1 cellular context compared by ENCODE assay signal in genomic region chr16:4846901-4847773, GRCh38.
TF ChIP-seq lines count a peak whose summit lies in the region.

TSS of gene GLYR1 (minus strand) at chr16:4847288. CDS start at chr16:4847265, 23 bp downstream.
A gene with protein sequence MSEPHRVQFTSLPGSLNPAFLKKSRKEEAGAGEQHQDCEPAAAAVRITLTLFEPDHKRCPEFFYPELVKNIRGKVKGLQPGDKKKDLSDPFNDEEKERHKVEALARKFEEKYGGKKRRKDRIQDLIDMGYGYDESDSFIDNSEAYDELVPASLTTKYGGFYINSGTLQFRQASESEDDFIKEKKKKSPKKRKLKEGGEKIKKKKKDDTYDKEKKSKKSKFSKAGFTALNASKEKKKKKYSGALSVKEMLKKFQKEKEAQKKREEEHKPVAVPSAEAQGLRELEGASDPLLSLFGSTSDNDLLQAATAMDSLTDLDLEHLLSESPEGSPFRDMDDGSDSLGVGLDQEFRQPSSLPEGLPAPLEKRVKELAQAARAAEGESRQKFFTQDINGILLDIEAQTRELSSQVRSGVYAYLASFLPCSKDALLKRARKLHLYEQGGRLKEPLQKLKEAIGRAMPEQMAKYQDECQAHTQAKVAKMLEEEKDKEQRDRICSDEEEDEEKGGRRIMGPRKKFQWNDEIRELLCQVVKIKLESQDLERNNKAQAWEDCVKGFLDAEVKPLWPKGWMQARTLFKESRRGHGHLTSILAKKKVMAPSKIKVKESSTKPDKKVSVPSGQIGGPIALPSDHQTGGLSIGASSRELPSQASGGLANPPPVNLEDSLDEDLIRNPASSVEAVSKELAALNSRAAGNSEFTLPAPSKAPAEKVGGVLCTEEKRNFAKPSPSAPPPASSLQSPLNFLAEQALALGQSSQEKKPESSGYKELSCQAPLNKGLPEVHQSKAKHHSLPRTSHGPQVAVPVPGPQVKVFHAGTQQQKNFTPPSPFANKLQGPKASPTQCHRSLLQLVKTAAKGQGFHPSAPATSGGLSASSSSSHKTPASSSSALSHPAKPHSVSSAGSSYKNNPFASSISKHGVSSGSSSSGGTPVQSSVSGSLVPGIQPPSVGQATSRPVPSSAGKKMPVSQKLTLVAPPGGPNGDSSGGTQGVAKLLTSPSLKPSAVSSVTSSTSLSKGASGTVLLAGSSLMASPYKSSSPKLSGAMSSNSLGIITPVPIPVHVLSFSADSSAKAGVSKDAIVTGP (N-terminal part only) (plus strand): TSS chr16:4847481. CDS start chr16:4852918, 5,437 bp downstream.

TF ChIP-seq in K562, 482 proteins besides CTCF, POLR2A, EP300 and RAD21 (continued from another document and continues in another):
- TF ChIP-seq VEZF1 (CRISPR knock-in tag; IDR thresholded peaks at IDR 0.05), result peak; percentile 70
- TF ChIP-seq ZNF444 (CRISPR knock-in tag; IDR thresholded peaks at IDR 0.05), result no peak
- TF ChIP-seq, protein P1, sequence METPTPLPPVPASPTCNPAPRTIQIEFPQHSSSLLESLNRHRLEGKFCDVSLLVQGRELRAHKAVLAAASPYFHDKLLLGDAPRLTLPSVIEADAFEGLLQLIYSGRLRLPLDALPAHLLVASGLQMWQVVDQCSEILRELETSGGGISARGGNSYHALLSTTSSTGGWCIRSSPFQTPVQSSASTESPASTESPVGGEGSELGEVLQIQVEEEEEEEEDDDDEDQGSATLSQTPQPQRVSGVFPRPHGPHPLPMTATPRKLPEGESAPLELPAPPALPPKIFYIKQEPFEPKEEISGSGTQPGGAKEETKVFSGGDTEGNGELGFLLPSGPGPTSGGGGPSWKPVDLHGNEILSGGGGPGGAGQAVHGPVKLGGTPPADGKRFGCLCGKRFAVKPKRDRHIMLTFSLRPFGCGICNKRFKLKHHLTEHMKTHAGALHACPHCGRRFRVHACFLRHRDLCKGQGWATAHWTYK (CRISPR knock-in tag; IDR thresholded peaks at IDR 0.05), result no peak; the same call in none of the 2 replicates
- TF ChIP-seq, protein P2, sequence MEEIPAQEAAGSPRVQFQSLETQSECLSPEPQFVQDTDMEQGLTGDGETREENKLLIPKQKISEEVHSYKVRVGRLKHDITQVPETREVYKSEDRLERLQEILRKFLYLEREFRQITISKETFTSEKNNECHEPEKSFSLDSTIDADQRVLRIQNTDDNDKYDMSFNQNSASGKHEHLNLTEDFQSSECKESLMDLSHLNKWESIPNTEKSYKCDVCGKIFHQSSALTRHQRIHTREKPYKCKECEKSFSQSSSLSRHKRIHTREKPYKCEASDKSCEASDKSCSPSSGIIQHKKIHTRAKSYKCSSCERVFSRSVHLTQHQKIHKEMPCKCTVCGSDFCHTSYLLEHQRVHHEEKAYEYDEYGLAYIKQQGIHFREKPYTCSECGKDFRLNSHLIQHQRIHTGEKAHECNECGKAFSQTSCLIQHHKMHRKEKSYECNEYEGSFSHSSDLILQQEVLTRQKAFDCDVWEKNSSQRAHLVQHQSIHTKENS (CRISPR knock-in tag; IDR thresholded peaks at IDR 0.05), result no peak
- TF ChIP-seq BRCA1 (IDR thresholded peaks at IDR 0.05), result no peak
- no peak for TF ChIP-seq BRCA1 (CRISPR knock-in tag; IDR thresholded peaks at IDR 0.05)
- TF ChIP-seq, protein P3, sequence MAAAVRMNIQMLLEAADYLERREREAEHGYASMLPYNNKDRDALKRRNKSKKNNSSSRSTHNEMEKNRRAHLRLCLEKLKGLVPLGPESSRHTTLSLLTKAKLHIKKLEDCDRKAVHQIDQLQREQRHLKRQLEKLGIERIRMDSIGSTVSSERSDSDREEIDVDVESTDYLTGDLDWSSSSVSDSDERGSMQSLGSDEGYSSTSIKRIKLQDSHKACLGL (CRISPR knock-in tag; IDR thresholded peaks at IDR 0.05; ENCODE audit: borderline replicate concordance, poor library complexity, severe bottlenecking), result no peak
- TF ChIP-seq NEUROD1 (IDR thresholded peaks at IDR 0.05; ENCODE audit: borderline replicate concordance, low read depth, low read length, partially characterized antibody), result peak; percentile 65
- no peak for TF ChIP-seq CSDE1 (IDR thresholded peaks at IDR 0.05)
- no peak for TF ChIP-seq MYNN (IDR thresholded peaks at IDR 0.05)
- TF ChIP-seq MYNN (CRISPR knock-in tag; IDR thresholded peaks at IDR 0.05), result no peak; the same call in 1 of the 2 replicates
- peak; percentile 21 for TF ChIP-seq PCBP1 (IDR thresholded peaks at IDR 0.05; ENCODE audit: low read depth, low read length, poor library complexity, severe bottlenecking)
- TF ChIP-seq, protein P4, sequence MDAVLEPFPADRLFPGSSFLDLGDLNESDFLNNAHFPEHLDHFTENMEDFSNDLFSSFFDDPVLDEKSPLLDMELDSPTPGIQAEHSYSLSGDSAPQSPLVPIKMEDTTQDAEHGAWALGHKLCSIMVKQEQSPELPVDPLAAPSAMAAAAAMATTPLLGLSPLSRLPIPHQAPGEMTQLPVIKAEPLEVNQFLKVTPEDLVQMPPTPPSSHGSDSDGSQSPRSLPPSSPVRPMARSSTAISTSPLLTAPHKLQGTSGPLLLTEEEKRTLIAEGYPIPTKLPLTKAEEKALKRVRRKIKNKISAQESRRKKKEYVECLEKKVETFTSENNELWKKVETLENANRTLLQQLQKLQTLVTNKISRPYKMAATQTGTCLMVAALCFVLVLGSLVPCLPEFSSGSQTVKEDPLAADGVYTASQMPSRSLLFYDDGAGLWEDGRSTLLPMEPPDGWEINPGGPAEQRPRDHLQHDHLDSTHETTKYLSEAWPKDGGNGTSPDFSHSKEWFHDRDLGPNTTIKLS (IDR thresholded peaks at IDR 0.05; ENCODE audit: borderline replicate concordance, low read depth), result peak; percentile 74; the same call in 1 of the 2 replicates
- TF ChIP-seq PTBP1 (IDR thresholded peaks at IDR 0.05; ENCODE audit: low read depth, low read length), result no peak
- peak; percentile 82 to 85 for TF ChIP-seq NRF1 (conservative IDR thresholded peaks at IDR 0.05 in 1 of 2, IDR thresholded peaks at IDR 0.05 in 1 of 2)
- no peak for TF ChIP-seq ZNF695 (CRISPR knock-in tag; IDR thresholded peaks at IDR 0.05)
- TF ChIP-seq STAT5A (IDR thresholded peaks at IDR 0.05; ENCODE audit: borderline replicate concordance, low read length), result no peak
- TF ChIP-seq IFI16 (CRISPR knock-in tag; IDR thresholded peaks at IDR 0.05), result no peak
- TF ChIP-seq ESRRA (IDR thresholded peaks at IDR 0.05; ENCODE audit: borderline replicate concordance, low read depth), result peak; percentile 73; the same call in 1 of the 2 replicates
- peak; percentile 89 for TF ChIP-seq MTA1 (IDR thresholded peaks at IDR 0.05; ENCODE audit: borderline replicate concordance)
- no peak for TF ChIP-seq ZFPM2 (CRISPR knock-in tag; IDR thresholded peaks at IDR 0.05)
- TF ChIP-seq, protein P5, sequence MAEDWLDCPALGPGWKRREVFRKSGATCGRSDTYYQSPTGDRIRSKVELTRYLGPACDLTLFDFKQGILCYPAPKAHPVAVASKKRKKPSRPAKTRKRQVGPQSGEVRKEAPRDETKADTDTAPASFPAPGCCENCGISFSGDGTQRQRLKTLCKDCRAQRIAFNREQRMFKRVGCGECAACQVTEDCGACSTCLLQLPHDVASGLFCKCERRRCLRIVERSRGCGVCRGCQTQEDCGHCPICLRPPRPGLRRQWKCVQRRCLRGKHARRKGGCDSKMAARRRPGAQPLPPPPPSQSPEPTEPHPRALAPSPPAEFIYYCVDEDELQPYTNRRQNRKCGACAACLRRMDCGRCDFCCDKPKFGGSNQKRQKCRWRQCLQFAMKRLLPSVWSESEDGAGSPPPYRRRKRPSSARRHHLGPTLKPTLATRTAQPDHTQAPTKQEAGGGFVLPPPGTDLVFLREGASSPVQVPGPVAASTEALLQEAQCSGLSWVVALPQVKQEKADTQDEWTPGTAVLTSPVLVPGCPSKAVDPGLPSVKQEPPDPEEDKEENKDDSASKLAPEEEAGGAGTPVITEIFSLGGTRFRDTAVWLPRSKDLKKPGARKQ (CRISPR knock-in tag; IDR thresholded peaks at IDR 0.05), result no peak
- TF ChIP-seq HMGN3 (IDR thresholded peaks at IDR 0.05; ENCODE audit: borderline replicate concordance, extremely low read depth, insufficient read length, low read depth, low read length), result peak; percentile 78
- TF ChIP-seq ZNF143 (CRISPR knock-in tag; IDR thresholded peaks at IDR 0.05), result peak; percentile 73
- peak; percentile 57 for TF ChIP-seq U2AF1 (optimal IDR thresholded peaks at IDR 0.05; ENCODE audit: low read depth, low read length)
- peak; percentile 25 for TF ChIP-seq FUS (optimal IDR thresholded peaks at IDR 0.05; ENCODE audit: low read depth, low read length)
- TF ChIP-seq ETV6 (IDR thresholded peaks at IDR 0.05; ENCODE audit: borderline replicate concordance in 1 of 2, low read depth in 2 of 2, low read length in 1 of 2), result no peak
- TF ChIP-seq ETV6 (CRISPR knock-in tag; IDR thresholded peaks at IDR 0.05; ENCODE audit: borderline replicate concordance), result no peak
- TF ChIP-seq, protein P6, sequence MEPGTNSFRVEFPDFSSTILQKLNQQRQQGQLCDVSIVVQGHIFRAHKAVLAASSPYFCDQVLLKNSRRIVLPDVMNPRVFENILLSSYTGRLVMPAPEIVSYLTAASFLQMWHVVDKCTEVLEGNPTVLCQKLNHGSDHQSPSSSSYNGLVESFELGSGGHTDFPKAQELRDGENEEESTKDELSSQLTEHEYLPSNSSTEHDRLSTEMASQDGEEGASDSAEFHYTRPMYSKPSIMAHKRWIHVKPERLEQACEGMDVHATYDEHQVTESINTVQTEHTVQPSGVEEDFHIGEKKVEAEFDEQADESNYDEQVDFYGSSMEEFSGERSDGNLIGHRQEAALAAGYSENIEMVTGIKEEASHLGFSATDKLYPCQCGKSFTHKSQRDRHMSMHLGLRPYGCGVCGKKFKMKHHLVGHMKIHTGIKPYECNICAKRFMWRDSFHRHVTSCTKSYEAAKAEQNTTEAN (CRISPR knock-in tag; IDR thresholded peaks at IDR 0.05), result peak; percentile 35; the same call in 1 of the 2 replicates
- no peak for TF ChIP-seq ZNF124 (CRISPR knock-in tag; IDR thresholded peaks at IDR 0.05)
- peak; percentile 88 for TF ChIP-seq POLR2B (IDR thresholded peaks at IDR 0.05; ENCODE audit: low read depth, partially characterized antibody)
- TF ChIP-seq KAT7 (CRISPR knock-in tag; IDR thresholded peaks at IDR 0.05; ENCODE audit: borderline replicate concordance), result peak; percentile 76; the same call in 1 of the 2 replicates
- peak; percentile 83; the same call in 1 of the 2 replicates for TF ChIP-seq MBD2 (IDR thresholded peaks at IDR 0.05; ENCODE audit: borderline replicate concordance, low read depth)
- no peak for TF ChIP-seq HSF4 (CRISPR knock-in tag; IDR thresholded peaks at IDR 0.05; ENCODE audit: borderline replicate concordance)
- TF ChIP-seq PHB (CRISPR knock-in tag; IDR thresholded peaks at IDR 0.05), result 0 out of 2 replicates have a peak, but pooled peaks have one; percentile 71
- TF ChIP-seq ZNF589 (CRISPR knock-in tag; IDR thresholded peaks at IDR 0.05; ENCODE audit: low read depth), result no peak
- TF ChIP-seq SAFB2 (IDR thresholded peaks at IDR 0.05; ENCODE audit: borderline replicate concordance, low read depth, low read length, severe bottlenecking), result no peak
- TF ChIP-seq, protein P7, sequence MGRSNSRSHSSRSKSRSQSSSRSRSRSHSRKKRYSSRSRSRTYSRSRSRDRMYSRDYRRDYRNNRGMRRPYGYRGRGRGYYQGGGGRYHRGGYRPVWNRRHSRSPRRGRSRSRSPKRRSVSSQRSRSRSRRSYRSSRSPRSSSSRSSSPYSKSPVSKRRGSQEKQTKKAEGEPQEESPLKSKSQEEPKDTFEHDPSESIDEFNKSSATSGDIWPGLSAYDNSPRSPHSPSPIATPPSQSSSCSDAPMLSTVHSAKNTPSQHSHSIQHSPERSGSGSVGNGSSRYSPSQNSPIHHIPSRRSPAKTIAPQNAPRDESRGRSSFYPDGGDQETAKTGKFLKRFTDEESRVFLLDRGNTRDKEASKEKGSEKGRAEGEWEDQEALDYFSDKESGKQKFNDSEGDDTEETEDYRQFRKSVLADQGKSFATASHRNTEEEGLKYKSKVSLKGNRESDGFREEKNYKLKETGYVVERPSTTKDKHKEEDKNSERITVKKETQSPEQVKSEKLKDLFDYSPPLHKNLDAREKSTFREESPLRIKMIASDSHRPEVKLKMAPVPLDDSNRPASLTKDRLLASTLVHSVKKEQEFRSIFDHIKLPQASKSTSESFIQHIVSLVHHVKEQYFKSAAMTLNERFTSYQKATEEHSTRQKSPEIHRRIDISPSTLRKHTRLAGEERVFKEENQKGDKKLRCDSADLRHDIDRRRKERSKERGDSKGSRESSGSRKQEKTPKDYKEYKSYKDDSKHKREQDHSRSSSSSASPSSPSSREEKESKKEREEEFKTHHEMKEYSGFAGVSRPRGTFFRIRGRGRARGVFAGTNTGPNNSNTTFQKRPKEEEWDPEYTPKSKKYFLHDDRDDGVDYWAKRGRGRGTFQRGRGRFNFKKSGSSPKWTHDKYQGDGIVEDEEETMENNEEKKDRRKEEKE (IDR thresholded peaks at IDR 0.05; ENCODE audit: borderline replicate concordance in 1 of 2, control insufficient read depth in 1 of 2, low read depth in 2 of 2, low read length in 1 of 2), result no peak
- TF ChIP-seq ETV1 (tag; conservative IDR thresholded peaks at IDR 0.05; ENCODE audit: low read depth), result no peak
- TF ChIP-seq GABPB1 (CRISPR knock-in tag; IDR thresholded peaks at IDR 0.05), result peak; percentile 75; the same call in 1 of the 2 replicates
- TF ChIP-seq ELF4 (CRISPR knock-in tag; IDR thresholded peaks at IDR 0.05), result peak; percentile 45; the same call in 1 of the 2 replicates
- TF ChIP-seq, protein P8, sequence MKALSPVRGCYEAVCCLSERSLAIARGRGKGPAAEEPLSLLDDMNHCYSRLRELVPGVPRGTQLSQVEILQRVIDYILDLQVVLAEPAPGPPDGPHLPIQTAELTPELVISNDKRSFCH (CRISPR knock-in tag; IDR thresholded peaks at IDR 0.05), result no peak
- TF ChIP-seq, protein P8 (tag; IDR thresholded peaks at IDR 0.05), result no peak
- TF ChIP-seq SREBF1 (IDR thresholded peaks at IDR 0.05; ENCODE audit: borderline replicate concordance, low read depth, low read length), result peak; percentile 73; the same call in 1 of the 2 replicates
